Comparison of ENCODE assay signal across 17 cellular contexts in genomic region chr16:11966173-11966572, GRCh38. TPM values are rescaled to one million over a fixed set of nuclear protein-coding genes. Genes with fewer than 3 reads are reported as not detected.
A peak's percentile ranks its signal among the peaks of the same experiment; 100 is the strongest.
DNase-seq lines count a peak whose midpoint lies in the region; ATAC-seq and TF ChIP-seq lines count a peak whose summit lies in the region.
"Had no signal": no experiment of that assay in that cellular context is flagged by ENCODE, and none has a peak within 500 bp of the region (broad histone marks: within the 10 kb centered on the region; RNA-seq: fewer than 3 reads in every experiment).

No MANE protein-coding gene starts in this region.

- no peaks in the 10 kb centered on the region for H3K36me3 Mint-ChIP-seq in CD8-positive, alpha-beta T cell

- peaks cover 42% of the 10 kb centered on the region for H3K79me2 ChIP-seq in SU-DHL-6 (ENCODE audit: insufficient read depth, low read length)

- H3K4me1 Mint-ChIP-seq in CD8-positive, alpha-beta T cell (ENCODE audit: low read depth): no peaks in the 10 kb centered on the region
- H3K4me1 Mint-ChIP-seq: nephron had no signal

- DNase-seq in GM10266 (ENCODE audit: extremely low spot score): peak; percentile 50
- DNase-seq in foreskin keratinocyte: no peak
- DNase-seq in CD8-positive, alpha-beta T cell: no peak
- DNase-seq: activated CD4-positive, alpha-beta T cell treated with anti-CD3 and anti-CD28 coated beads, Interleukin-2, amount 50 U/mL, for 1 hour; BE2C; DMS79; H7; NCI-H1092 treated with DMSO at 0.1 percent for 48 hours had no signal

- no peak overlapping the region for H3K4me3 Mint-ChIP-seq in CD8-positive, alpha-beta T cell
- H3K4me3 Mint-ChIP-seq: nephron had no signal

- peak overlapping the region; percentile 83 for H3K9ac ChIP-seq in SU-DHL-6 (ENCODE audit: low read length)

- H3K4me3 ChIP-seq in SU-DHL-6 (ENCODE audit: insufficient read depth, low read length, poor library complexity, severe bottlenecking): peak overlapping the region; percentile 96
- H3K4me3 ChIP-seq in CD8-positive, alpha-beta T cell (ENCODE audit: low read depth, low read length): no peak overlapping the region
- H3K4me3 ChIP-seq: coronary artery had no signal

- intact Hi-C loops in CD8-positive, alpha-beta T cell (cut with DNase I, micrococcal nuclease): no loop called here

- H3K9me2 ChIP-seq in SU-DHL-6 (replicated peaks; ENCODE audit: insufficient read depth, low read length): no peaks in the 10 kb centered on the region

- H3K36me3 ChIP-seq in SU-DHL-6 (ENCODE audit: low read length): peaks cover 16% of the 10 kb centered on the region; the same call in 1 of the 2 replicates
- no peaks in the 10 kb centered on the region for H3K36me3 ChIP-seq in CD8-positive, alpha-beta T cell (ENCODE audit: insufficient read depth, low read length)
- H3K36me3 ChIP-seq: BE2C had no signal

- peak; percentile 32 for ATAC-seq in GM18907 (IDR thresholded peaks at IDR 0.05; ENCODE audit: unreplicated experiment)
- ATAC-seq in HG03159 (IDR thresholded peaks at IDR 0.05; ENCODE audit: unreplicated experiment): peak; percentile 38
- ATAC-seq in foreskin keratinocyte: no peak
- ATAC-seq in CD8-positive, alpha-beta T cell: no peak
- no peak for ATAC-seq in HG03025 (IDR thresholded peaks at IDR 0.05; ENCODE audit: low FRiP score, unreplicated experiment)
- ATAC-seq in GM21528 (IDR thresholded peaks at IDR 0.05; ENCODE audit: low FRiP score, unreplicated experiment): no peak
- ATAC-seq: sciatic nerve had no signal

- no peaks in the 10 kb centered on the region for H4K20me1 ChIP-seq in SU-DHL-6 (ENCODE audit: low read depth, low read length)

- H3K27me3 Mint-ChIP-seq in CD8-positive, alpha-beta T cell (ENCODE audit: low read depth): peaks cover 2% of the 10 kb centered on the region

- POLR2A ChIA-PET in CD8-positive, alpha-beta T cell (lab: Charles Lee): no interaction called here

- H2AFZ ChIP-seq in SU-DHL-6 (ENCODE audit: low read depth, low read length, severe bottlenecking): no peak overlapping the region

- H3K27me3 ChIP-seq in SU-DHL-6 (ENCODE audit: low read length): no peaks in the 10 kb centered on the region
- no peaks in the 10 kb centered on the region for H3K27me3 ChIP-seq in foreskin keratinocyte
- no peaks in the 10 kb centered on the region for H3K27me3 ChIP-seq in CD8-positive, alpha-beta T cell (ENCODE audit: insufficient read depth, low read length)

- H3K27ac Mint-ChIP-seq in CD8-positive, alpha-beta T cell: no peak overlapping the region

- H3K4me2 ChIP-seq in SU-DHL-6 (ENCODE audit: low read depth, low read length, poor library complexity, severe bottlenecking): peak overlapping the region; percentile 100

- H3K9me3 Mint-ChIP-seq in CD8-positive, alpha-beta T cell: no peaks in the 10 kb centered on the region
- H3K9me3 Mint-ChIP-seq: nephron had no signal

- TF ChIP-seq CTCF in GM10266 (IDR thresholded peaks at IDR 0.05; ENCODE audit: control insufficient read depth, insufficient read depth, low read depth, missing control alignments) (no peak), SU-DHL-6 (IDR thresholded peaks at IDR 0.05; ENCODE audit: insufficient read depth, low read length, poor library complexity, severe bottlenecking) (no peak), foreskin keratinocyte (conservative IDR thresholded peaks at IDR 0.05) (no peak)
- TF ChIP-seq CTCF in CD8-positive, alpha-beta T cell (IDR thresholded peaks at IDR 0.05): no peak

- no peaks in the 10 kb centered on the region for H3K9me3 ChIP-seq in SU-DHL-6 (ENCODE audit: insufficient read depth, low read length)
- H3K9me3 ChIP-seq in CD8-positive, alpha-beta T cell (ENCODE audit: low read length): no peaks in the 10 kb centered on the region
- H3K9me3 ChIP-seq: BE2C had no signal

- CTCF ChIA-PET in CD8-positive, alpha-beta T cell (lab: Charles Lee): no interaction called here

- no peaks in the 10 kb centered on the region for H3K4me1 ChIP-seq in foreskin keratinocyte
- no peaks in the 10 kb centered on the region for H3K4me1 ChIP-seq in CD8-positive, alpha-beta T cell (ENCODE audit: insufficient read depth, low read length)
- H3K4me1 ChIP-seq: BE2C had no signal

- H3F3A ChIP-seq in SU-DHL-6 (ENCODE audit: insufficient read depth): peaks cover 88% of the 10 kb centered on the region

- peak overlapping the region; percentile 99 for H3K27ac ChIP-seq in SU-DHL-6 (ENCODE audit: low read depth, low read length)
- no peak overlapping the region for H3K27ac ChIP-seq in foreskin keratinocyte
- no peak overlapping the region for H3K27ac ChIP-seq in CD8-positive, alpha-beta T cell (ENCODE audit: low read depth, low read length)
- H3K27ac ChIP-seq: coronary artery had no signal

RNA-seq across cellular contexts. Expression of gene TNFRSF17, which starts 1.2 kb away (rescaled TPM):
- not detected in 2 replicates for total RNA-seq in foreskin keratinocyte
- not detected in 2 replicates for polyA plus RNA-seq in foreskin keratinocyte
- total RNA-seq in CD8-positive, alpha-beta T cell: not detected
- total RNA-seq: H7; sciatic nerve; T-helper 1 cell treated with Interleukin-12 subunit alpha and Interleukin-12 subunit beta and Interleukin-4 antibody, amounts not matched to agents 30 ng/mL and 1 ng/mL, for 36 hours had no signal

RNA-seq across cellular contexts. Expression of gene SNX29, which starts 10.4 kb away (rescaled TPM):
- total RNA-seq in foreskin keratinocyte: 17.2 and 19.7 TPM in 2 replicates
- polyA plus RNA-seq in foreskin keratinocyte: 4.4 and 4.6 TPM in 2 replicates
- 10 to 100 TPM; 25.6 to 25.7 TPM for total RNA-seq in CD8-positive, alpha-beta T cell

RNA-seq across cellular contexts. Expression of gene NPIPB2, which starts 24.3 kb away (rescaled TPM):
- 1.8 and 2.0 TPM in 2 replicates for total RNA-seq in foreskin keratinocyte
- 0.85 and 1.3 TPM in 2 replicates for polyA plus RNA-seq in foreskin keratinocyte
- 10 to 100 TPM in 1 of 2 experiments, 1 to 10 TPM in 1; 8.0 to 12.7 TPM for total RNA-seq in CD8-positive, alpha-beta T cell

RNA-seq across cellular contexts. Expression of gene GSPT1, which starts 50.4 kb away (rescaled TPM):
- 170 and 194 TPM in 2 replicates for total RNA-seq in foreskin keratinocyte
- polyA plus RNA-seq in foreskin keratinocyte: 92.0 and 121 TPM in 2 replicates
- 100 to 1,000 TPM; 296 to 297 TPM for total RNA-seq in CD8-positive, alpha-beta T cell

Comparison
In these comparisons a context has a peak if more than half of its experiments do, and no peak if none do; other contexts are left out.
1. ATAC-seq: peak in GM18907 (single experiment) and HG03159 (single experiment); none in foreskin keratinocyte (single experiment), CD8-positive, alpha-beta T cell (single experiment), HG03025 (single experiment) and GM21528 (single experiment).